ENCODE assay signal across 12 cellular contexts in the genomic region with DNA sequence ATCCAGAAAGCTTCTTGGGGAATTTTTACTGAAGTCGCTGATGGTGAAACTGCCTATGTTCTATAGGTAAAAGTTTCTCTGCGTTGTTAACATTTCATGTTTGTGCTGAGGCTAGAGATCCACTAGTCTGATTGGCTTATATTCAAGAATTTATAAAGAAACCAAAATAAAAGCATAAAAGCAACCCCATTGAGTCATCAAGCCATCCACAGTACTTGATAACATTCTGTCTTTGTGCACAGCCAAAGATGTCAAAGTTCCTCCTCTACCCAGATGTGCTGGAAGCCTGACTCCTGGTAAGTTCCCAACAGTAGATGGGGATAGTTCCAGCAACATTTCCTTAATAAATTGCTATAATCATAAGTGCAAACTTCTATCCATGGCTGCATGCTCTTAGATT.
A peak's percentile ranks its signal among the peaks of the same experiment; 100 is the strongest.
DNase-seq lines count a peak whose midpoint lies in the region; ATAC-seq and TF ChIP-seq lines count a peak whose summit lies in the region.
"Had no signal": no experiment of that assay in that cellular context is flagged by ENCODE, and none has a peak within 500 bp of the region (broad histone marks: within the 10 kb centered on the region; RNA-seq: fewer than 3 reads in every experiment).

No MANE protein-coding gene starts in this region.

- CTCF ChIA-PET in BJ (lab: Yijun Ruan, JAX) = interaction anchor here (0.9 to 2.1 kb wide), 2 partner anchors 21 to 43 kb away, joined by 3 to 5 read pairs; no protein-coding TSS in a partner anchor

- DNase-seq in BJ (ENCODE audit: low read depth) = no peak
- no peak for DNase-seq in RWPE2 (ENCODE audit: low spot score)
- DNase-seq in fibroblast of the aortic adventitia (ENCODE audit: low read depth) = peak; percentile 92
- no peak for DNase-seq in osteoblast (ENCODE audit: insufficient read length, low spot score, missing footprints)
- DNase-seq in esophagus squamous epithelium (lab: John Stamatoyannopoulos, UW) = no peak
- no peak for DNase-seq in colonic mucosa
- DNase-seq: NK-92 treated with Interleukin-12 subunit alpha and Interleukin-12 subunit beta, amount 100 ng/mL, for 24 hours had no signal

- intact Hi-C loops in esophagus squamous epithelium (cut with DNase I) = no loop called here
- intact Hi-C loops in colonic mucosa (cut with DNase I) = no loop called here

- peak; percentile 44 for ATAC-seq in RWPE2 (ENCODE audit: low read depth)
- ATAC-seq in GM21367 (IDR thresholded peaks at IDR 0.05; ENCODE audit: unreplicated experiment) = no peak
- no peak for ATAC-seq in GM19328 (IDR thresholded peaks at IDR 0.05; ENCODE audit: unreplicated experiment)
- ATAC-seq: activated T-helper 17 cell treated with anti-CD3 and anti-CD28 coated beads, Interleukin-2, amount 50 U/mL, for 72 hours had no signal

- H3K4me2 ChIP-seq in osteoblast (ENCODE audit: insufficient read depth, low read length) = peak overlapping the region; percentile 49

- POLR2A ChIA-PET in BJ (lab: Charles Lee) = no interaction called here

- H3K27me3 ChIP-seq in BJ (ENCODE audit: control insufficient read depth, insufficient read depth, low read length) = no peaks in the 10 kb centered on the region
- H3K27me3 ChIP-seq in RWPE2 (ENCODE audit: insufficient read depth, poor library complexity, severe bottlenecking) = no peaks in the 10 kb centered on the region
- no peaks in the 10 kb centered on the region for H3K27me3 ChIP-seq in osteoblast (ENCODE audit: insufficient read depth, low read length)
- H3K27me3 ChIP-seq in esophagus squamous epithelium = no peaks in the 10 kb centered on the region
- no peaks in the 10 kb centered on the region for H3K27me3 ChIP-seq in colonic mucosa
- H3K27me3 ChIP-seq: ovary had no signal

- 22 to 46% methylated on average over 2 of the region's 2 CpGs for WGBS in esophagus squamous epithelium, 2 donors

- H3K36me3 ChIP-seq in BJ (ENCODE audit: control insufficient read depth, insufficient read depth, low read length) (no peaks in the 10 kb centered on the region; the same call in 1 of the 2 replicates), RWPE2 (ENCODE audit: low read depth) (peaks cover 12% of the 10 kb centered on the region), osteoblast (ENCODE audit: insufficient read depth, low read length) (no peaks in the 10 kb centered on the region), esophagus squamous epithelium (no peaks in the 10 kb centered on the region), colonic mucosa (no peaks in the 10 kb centered on the region)
- H3K36me3 ChIP-seq: ovary had no signal

- H3K9ac ChIP-seq in colonic mucosa (ENCODE audit: low read depth in 2 of 2, low read length in 2 of 2) = no peak overlapping the region

- TF ChIP-seq CTCF in BJ (IDR thresholded peaks at IDR 0.05; ENCODE audit: insufficient read depth, low read depth, low read length) (peak; percentile 14; the same call in 1 of the 2 replicates), RWPE2 (IDR thresholded peaks at IDR 0.05; ENCODE audit: poor library complexity, severe bottlenecking) (no peak), fibroblast of the aortic adventitia (IDR thresholded peaks at IDR 0.05; ENCODE audit: insufficient read depth, low read length) (peak; percentile 15), osteoblast (IDR thresholded peaks at IDR 0.05; ENCODE audit: extremely low read depth, low read depth, low read length) (no peak), esophagus squamous epithelium (IDR thresholded peaks at IDR 0.05) (no peak), colonic mucosa (IDR thresholded peaks at IDR 0.05) (no peak)

- H3K79me2 ChIP-seq in osteoblast (ENCODE audit: insufficient read depth, low read length) = peaks cover 5% of the 10 kb centered on the region

- no peak overlapping the region for H3K4me3 ChIP-seq in BJ (ENCODE audit: low read depth, low read length)
- H3K4me3 ChIP-seq in RWPE2 (ENCODE audit: severe bottlenecking) = no peak overlapping the region
- no peak overlapping the region for H3K4me3 ChIP-seq in fibroblast of the aortic adventitia (ENCODE audit: low read depth, low read length)
- no peak overlapping the region for H3K4me3 ChIP-seq in osteoblast (ENCODE audit: insufficient read depth, low read length)
- H3K4me3 ChIP-seq in esophagus squamous epithelium = no peak overlapping the region
- H3K4me3 ChIP-seq in colonic mucosa = no peak overlapping the region
- H3K4me3 ChIP-seq: ovary had no signal

- H4K20me1 ChIP-seq in osteoblast (ENCODE audit: insufficient read depth, low read length) = no peaks in the 10 kb centered on the region

- H3K27ac ChIP-seq in RWPE2 (ENCODE audit: poor library complexity, severe bottlenecking) (peak overlapping the region; percentile 39), osteoblast (ENCODE audit: low read depth, low read length) (peak overlapping the region; percentile 24), esophagus squamous epithelium (peak overlapping the region in 2 of 4 donors; percentile 52 to 56), colonic mucosa (no peak overlapping the region)
- H3K27ac ChIP-seq: C4-2B, ovary had no signal

- H2AFZ ChIP-seq in osteoblast (ENCODE audit: low read length) = no peak overlapping the region

- TF ChIP-seq POLR2A in esophagus squamous epithelium (IDR thresholded peaks at IDR 0.05) = no peak

- no peaks in the 10 kb centered on the region for H3K9me3 ChIP-seq in RWPE2 (ENCODE audit: severe bottlenecking)
- no peaks in the 10 kb centered on the region for H3K9me3 ChIP-seq in osteoblast (ENCODE audit: low read depth, low read length)
- H3K9me3 ChIP-seq in esophagus squamous epithelium = no peaks in the 10 kb centered on the region
- no peaks in the 10 kb centered on the region for H3K9me3 ChIP-seq in colonic mucosa
- H3K9me3 ChIP-seq: ovary had no signal

- H3K4me1 ChIP-seq in RWPE2 (ENCODE audit: insufficient read depth, poor library complexity, severe bottlenecking) = peaks cover 39% of the 10 kb centered on the region
- H3K4me1 ChIP-seq in osteoblast (ENCODE audit: insufficient read depth, low read length) = peaks cover 41% of the 10 kb centered on the region
- H3K4me1 ChIP-seq in esophagus squamous epithelium = peaks cover 12 to 81% (median 20%) of the 10 kb centered on the region in 3 donors
- no peaks in the 10 kb centered on the region for H3K4me1 ChIP-seq in colonic mucosa

Comparison
In these comparisons a context has a peak if more than half of its experiments do, and no peak if none do; other contexts are left out.
1. CTCF ChIP-seq: peak in BJ (single experiment) and fibroblast of the aortic adventitia (single experiment); none in RWPE2 (single experiment), osteoblast (single experiment), esophagus squamous epithelium (0 of 6) and colonic mucosa (single experiment).